In the genomic region with DNA sequence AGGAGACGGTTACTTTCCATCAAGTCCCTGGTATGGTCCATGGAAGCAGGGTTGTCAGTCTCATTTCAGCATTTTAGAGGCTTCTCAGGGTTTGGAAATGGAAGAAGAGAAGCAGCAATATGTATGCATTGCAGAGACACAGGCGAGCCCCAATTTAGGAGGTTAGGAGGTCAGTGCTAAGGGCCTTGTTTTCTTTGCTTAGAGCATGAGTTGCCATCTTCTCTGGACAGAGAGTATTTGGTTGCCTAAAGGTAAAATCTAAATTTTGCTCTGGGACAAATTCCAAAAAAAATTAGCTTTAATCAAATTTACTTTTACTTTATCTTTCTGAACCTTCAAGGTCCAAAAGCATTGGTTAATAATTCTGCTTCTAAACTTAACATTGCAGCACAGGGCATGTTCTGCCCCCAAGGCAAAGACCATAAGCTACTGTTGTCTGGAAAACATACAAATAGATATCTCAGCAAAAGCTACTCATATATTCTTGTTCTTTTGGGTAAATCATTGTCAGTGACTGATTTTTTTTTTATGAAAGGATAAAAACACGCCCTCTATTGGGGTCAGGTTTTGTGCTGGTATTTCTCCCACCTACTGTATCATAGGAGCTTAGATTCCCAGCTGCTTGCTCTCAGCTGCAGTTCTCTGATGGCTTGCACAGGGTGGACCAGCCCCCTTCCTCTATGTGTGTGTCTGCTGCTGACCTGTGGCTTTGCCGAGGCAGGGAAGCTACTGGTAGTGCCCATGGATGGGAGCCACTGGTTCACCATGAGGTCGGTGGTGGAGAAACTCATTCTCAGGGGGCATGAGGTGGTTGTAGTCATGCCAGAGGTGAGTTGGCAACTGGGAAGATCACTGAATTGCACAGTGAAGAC, we compare ENCODE assay signal across 22 cellular contexts. TPM values are rescaled to one million over a fixed set of nuclear protein-coding genes. Genes with fewer than 3 reads are reported as not detected.
DNase-seq lines count a peak whose midpoint lies in the region; ATAC-seq, FAIRE-seq and TF ChIP-seq lines count a peak whose summit lies in the region.
"Had no signal": no experiment of that assay in that cellular context is flagged by ENCODE, and none has a peak within 500 bp of the region (broad histone marks: within the 10 kb centered on the region; RNA-seq: fewer than 3 reads in every experiment).

Gene UGT1A9 (plus strand): TSS at position 609 of the 872 bp plus-strand sequence. CDS start 37 bp downstream, at position 646.

- no peaks in the 10 kb centered on the region for H3K36me3 ChIP-seq in OCI-LY7 (ENCODE audit: insufficient read depth, low read length)
- H3K36me3 ChIP-seq in kidney (ENCODE audit: control insufficient read depth in 1 of 2, insufficient read depth in 2 of 2, low read length in 2 of 2): no peaks in the 10 kb centered on the region
- no peaks in the 10 kb centered on the region for H3K36me3 ChIP-seq in left ventricle myocardium inferior
- H3K36me3 ChIP-seq: BE2C had no signal

- CTCF ChIA-PET in A549 (lab: Yijun Ruan, JAX) (interaction anchor here (1.0 kb wide), 1 partner anchor 19 kb away, joined by 3 read pairs; no protein-coding TSS in a partner anchor), OCI-LY7 (lab: Charles Lee; ENCODE audit: unreplicated experiment) (no interaction called here)

- 62% methylated on average over 5 of the region's 5 CpGs for WGBS in A549 (ENCODE audit: missing lambda C conversion rate)
- WGBS in right cardiac atrium: 78% methylated on average over 5 of the region's 5 CpGs

- DNase-seq in A549 (ENCODE audit: low read depth in 1 of 2, low spot score in 1 of 2) (peak in 1 of 2 experiments; percentile 47), OCI-LY7 (ENCODE audit: low spot score) (no peak), kidney (no peak), renal cortical epithelial cell (ENCODE audit: low read depth) (no peak), right cardiac atrium (no peak), left ventricle myocardium inferior (no peak)
- DNase-seq: 8988T; BE2C; C1 segment of cervical spinal cord; CD4-positive, CD25-positive, alpha-beta regulatory T cell; CD8-positive, alpha-beta memory T cell; COR-L47; HCEC 1CT; IMR-90 had no signal

- TF ChIP-seq POLR2A in A549 (IDR thresholded peaks at IDR 0.05; ENCODE audit: low read length): no peak

- H3K4me2 ChIP-seq in A549: no peak within 1 kb of the TSS
- H3K4me2 ChIP-seq in OCI-LY7 (ENCODE audit: low read length): no peak within 1 kb of the TSS
- H3K4me2 ChIP-seq: GM23338 had no signal

- H3K27me3 ChIP-seq in right cardiac atrium (ENCODE audit: control insufficient read depth, insufficient read depth): no peaks in the 10 kb centered on the region
- H3K27me3 ChIP-seq in left ventricle myocardium inferior (ENCODE audit: low read depth): peaks cover 24% of the 10 kb centered on the region
- H3K27me3 ChIP-seq: BE2C had no signal

- peaks cover 27% of the 10 kb centered on the region for H3K4me1 ChIP-seq in A549
- H3K4me1 ChIP-seq in OCI-LY7 (ENCODE audit: insufficient read depth, low read length, poor library complexity, severe bottlenecking): no peaks in the 10 kb centered on the region
- peaks cover 2 to 7% of the 10 kb centered on the region in 2 donors for H3K4me1 ChIP-seq in kidney (ENCODE audit: control insufficient read depth in 1 of 2, insufficient read depth in 1 of 2, low read depth in 1 of 2, low read length in 2 of 2)
- H3K4me1 ChIP-seq in right cardiac atrium (ENCODE audit: control insufficient read depth, insufficient read depth, low read length): no peaks in the 10 kb centered on the region
- H3K4me1 ChIP-seq in left ventricle myocardium inferior: no peaks in the 10 kb centered on the region
- H3K4me1 ChIP-seq: BE2C had no signal

- no peak for TF ChIP-seq CTCF in A549 (IDR thresholded peaks at IDR 0.05)
- 0 out of 2 replicates have a peak, but pooled peaks have one; percentile 13 for TF ChIP-seq CTCF in OCI-LY7 (conservative IDR thresholded peaks at IDR 0.05; ENCODE audit: low read length)
- TF ChIP-seq CTCF in kidney (IDR thresholded peaks at IDR 0.05; ENCODE audit: borderline replicate concordance, extremely low read depth, insufficient read depth): no peak
- TF ChIP-seq CTCF in left ventricle myocardium inferior (IDR thresholded peaks at IDR 0.05; ENCODE audit: borderline replicate concordance): no peak

- no TSS peak for BruUV-seq in OCI-LY7 (replicated peaks; lab: Mats Ljungman, UMichigan)

- no peaks in the 10 kb centered on the region for H3K79me2 ChIP-seq in OCI-LY7 (ENCODE audit: insufficient read depth, low read depth, low read length)

- FAIRE-seq in A549 (lab: Jason Lieb, UNC) (no peak), kidney (lab: Jason Lieb, UNC) (no peak)
- FAIRE-seq: D721Med, G401.6, GM12891, H54 had no signal

- intact Hi-C loops in OCI-LY7 (cut with micrococcal nuclease; ENCODE audit: unreplicated experiment) (no loop called here), kidney (cut with DNase I) (no loop called here), right cardiac atrium (cut with DNase I) (no loop called here), left ventricle myocardium inferior (cut with micrococcal nuclease) (no loop called here)

- no peak within 1 kb of the TSS for H2AFZ ChIP-seq in OCI-LY7 (ENCODE audit: low read length)
- H2AFZ ChIP-seq: GM23338 had no signal

- no peaks in the 10 kb centered on the region for H4K20me1 ChIP-seq in OCI-LY7 (ENCODE audit: insufficient read depth, low read length)

- ATAC-seq in A549: peak in 1 of 2 experiments; percentile 62; a peak in 3 of 6 replicates
- ATAC-seq in right cardiac atrium: no peak
- no peak for ATAC-seq in GM21717 (IDR thresholded peaks at IDR 0.05; ENCODE audit: unreplicated experiment)
- ATAC-seq: GM23338 had no signal

- H3K4me3 ChIP-seq in A549 (no peak within 1 kb of the TSS), OCI-LY7 (ENCODE audit: low read depth, low read length, poor library complexity, severe bottlenecking) (no peak within 1 kb of the TSS), kidney (ENCODE audit: low read length in 2 of 2) (peak within 1 kb of the TSS; percentile 61 to 83), right cardiac atrium (ENCODE audit: low read length) (no peak within 1 kb of the TSS), left ventricle myocardium inferior (no peak within 1 kb of the TSS)
- H3K4me3 ChIP-seq: GM23338 had no signal

- peak within 1 kb of the TSS in 1 of 2 donors; percentile 17 for H3K9ac ChIP-seq in kidney (ENCODE audit: low read length in 2 of 2)

- POLR2A ChIA-PET in A549 (lab: Yijun Ruan, JAX): interaction anchor here (0.6 kb wide), 1 partner anchor 106 kb away, joined by 3 read pairs; no protein-coding TSS in a partner anchor
- POLR2A ChIA-PET in OCI-LY7 (lab: Charles Lee): no interaction called here

- TF ChIP-seq RAD21 in A549 (conservative IDR thresholded peaks at IDR 0.05 in 1 of 2, IDR thresholded peaks at IDR 0.05 in 1 of 2): no peak

- H3K9me2 ChIP-seq in OCI-LY7 (ENCODE audit: insufficient read depth, low read length): peaks cover 3% of the 10 kb centered on the region; the same call in 1 of the 2 replicates

- TF ChIP-seq EP300 in A549 (IDR thresholded peaks at IDR 0.05): no peak

- H3K27ac ChIP-seq in A549 (peak within 1 kb of the TSS; percentile 82 to 90), OCI-LY7 (ENCODE audit: low read depth, low read length, poor library complexity, severe bottlenecking) (no peak within 1 kb of the TSS), kidney (ENCODE audit: low read depth in 2 of 2, low read length in 2 of 2) (peak within 1 kb of the TSS; percentile 66 to 69), right cardiac atrium (ENCODE audit: low read length) (no peak within 1 kb of the TSS), left ventricle myocardium inferior (replicated peaks) (no peak within 1 kb of the TSS)
- H3K27ac ChIP-seq: HL-60 had no signal

- H3K9me3 ChIP-seq in A549 (peaks cover 31% of the 10 kb centered on the region; the same call in 2 of the 3 replicates), OCI-LY7 (ENCODE audit: low read length) (no peaks in the 10 kb centered on the region), kidney (ENCODE audit: control insufficient read depth in 1 of 2, low read length in 2 of 2) (no peaks in the 10 kb centered on the region), right cardiac atrium (ENCODE audit: control insufficient read depth, low read length) (no peaks in the 10 kb centered on the region), left ventricle myocardium inferior (replicated peaks) (peaks cover 10% of the 10 kb centered on the region)
- H3K9me3 ChIP-seq: BE2C had no signal

TF ChIP-seq in A549, 52 proteins besides CTCF, POLR2A, EP300 and RAD21:
- TF ChIP-seq HOXB5 (CRISPR knock-in tag; IDR thresholded peaks at IDR 0.05) (no peak), ESRRA (IDR thresholded peaks at IDR 0.05; ENCODE audit: borderline replicate concordance, low read length) (no peak), POLR2AphosphoS2 (conservative IDR thresholded peaks at IDR 0.05; ENCODE audit: low read length) (no peak), ZC3H11A (IDR thresholded peaks at IDR 0.05) (no peak), HEYL (CRISPR knock-in tag; IDR thresholded peaks at IDR 0.05) (no peak), RNF2 (IDR thresholded peaks at IDR 0.05; ENCODE audit: borderline replicate concordance, low read depth) (no peak)
- TF ChIP-seq, protein P1, sequence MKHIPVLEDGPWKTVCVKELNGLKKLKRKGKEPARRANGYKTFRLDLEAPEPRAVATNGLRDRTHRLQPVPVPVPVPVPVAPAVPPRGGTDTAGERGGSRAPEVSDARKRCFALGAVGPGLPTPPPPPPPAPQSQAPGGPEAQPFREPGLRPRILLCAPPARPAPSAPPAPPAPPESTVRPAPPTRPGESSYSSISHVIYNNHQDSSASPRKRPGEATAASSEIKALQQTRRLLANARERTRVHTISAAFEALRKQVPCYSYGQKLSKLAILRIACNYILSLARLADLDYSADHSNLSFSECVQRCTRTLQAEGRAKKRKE (CRISPR knock-in tag; IDR thresholded peaks at IDR 0.05; ENCODE audit: low read depth): no peak
TF ChIP-seq in A549: peak in this region for 0.

RNA-seq across cellular contexts. Expression of gene UGT1A9, which starts in this region (rescaled TPM):
- polyA plus RNA-seq in A549 (2011; rRNA removed) (10.6 and 11.0 TPM in 2 replicates), A549 (2017; fragmentation: RNase III; extraction: RNeasy Plus Mini Kit Qiagen cat#74134 plus additional on column Dnase treatment) (10.3 to 13.1 TPM (median 11.8 TPM) in 3 replicates), kidney (ENCODE audit: insufficient read depth, low read depth, low replicate concordance) (414 TPM), right cardiac atrium (not detected)
- polyA plus RNA-seq in A549 (2012; cell fraction: cytosol; rRNA removed): 2.7 and 2.8 TPM in 2 replicates
- 3.6 and 5.4 TPM in 2 replicates for polyA plus RNA-seq in A549 (2012; cell fraction: nucleus; rRNA removed)
- polyA minus RNA-seq in A549 (2011; rRNA and poly(A)+ RNA removed): 4.4 and 5.9 TPM in 2 replicates
- not detected in 2 replicates for total RNA-seq in OCI-LY7 (2014; rRNA removed; shearing (Covaris generic))
- total RNA-seq in OCI-LY7 (2022) (not detected in 2 replicates), kidney (1.4 TPM), renal cortical epithelial cell (37.2 and 110 TPM in 2 replicates), right cardiac atrium (not detected), left ventricle myocardium inferior (not detected)
- total RNA-seq: CD4-positive, CD25-positive, alpha-beta regulatory T cell; CD8-positive, alpha-beta memory T cell; GM23338; HT1080; IMR-90 had no signal
- polyA plus RNA-seq: CD4-positive, CD25-positive, alpha-beta regulatory T cell; CD8-positive, alpha-beta memory T cell; GM23338; IMR-90 had no signal

Comparison
In these comparisons a context has a peak if more than half of its experiments do, and no peak if none do; other contexts are left out.
1. RNA of gene UGT1A9 (total RNA-seq): 37.2 to 110 TPM in renal cortical epithelial cell; 1.4 TPM in kidney (single experiment), not detected in left ventricle myocardium inferior (single experiment), not detected in OCI-LY7 and not detected in right cardiac atrium; every median in the first group is over 10 times any median in the second.
2. RNA of gene UGT1A9 (polyA plus RNA-seq): 414 TPM in kidney (single experiment); 2.7 to 13.1 TPM in A549 and not detected in right cardiac atrium (single experiment); every median in the first group is over 10 times any median in the second.
3. H3K27ac ChIP-seq: peak in A549 (2 of 2) and kidney (2 of 2); none in OCI-LY7 (single experiment), right cardiac atrium (single experiment) and left ventricle myocardium inferior (single experiment).
4. H3K4me3 ChIP-seq: peak in kidney (2 of 2); none in A549 (single experiment), OCI-LY7 (single experiment), right cardiac atrium (single experiment) and left ventricle myocardium inferior (single experiment).